15 cellular contexts compared by ENCODE assay signal in genomic region chr15:66921319-66921718, GRCh38.
A peak's percentile ranks its signal among the peaks of the same experiment; 100 is the strongest.
DNase-seq lines count a peak whose midpoint lies in the region; ATAC-seq and TF ChIP-seq lines count a peak whose summit lies in the region.
"Had no signal": no experiment of that assay in that cellular context is flagged by ENCODE, and none has a peak within 500 bp of the region (broad histone marks: within the 10 kb centered on the region; RNA-seq: fewer than 3 reads in every experiment).

No MANE protein-coding gene starts in this region.

- H3K4me1 ChIP-seq in OCI-LY7 (ENCODE audit: insufficient read depth, low read length, poor library complexity, severe bottlenecking) (peaks cover 13% of the 10 kb centered on the region), sigmoid colon (peaks cover 0 to 14% (median 6%) of the 10 kb centered on the region in 4 donors), neural progenitor cell (no peaks in the 10 kb centered on the region)
- H3K4me1 ChIP-seq: gastrocnemius medialis had no signal

- H3K27me3 Mint-ChIP-seq in activated CD4-positive, alpha-beta memory T cell treated with anti-CD3 and anti-CD28 coated beads for 36 hours = peaks cover 9% of the 10 kb centered on the region
- peaks cover 22% of the 10 kb centered on the region for H3K27me3 Mint-ChIP-seq in activated T-helper 1 cell treated with anti-CD3 and anti-CD28 coated beads, Interleukin-12 subunit alpha, Interleukin-12 subunit beta, Interleukin-2, Interleukin-4 antibody, amounts not matched to agents 30 ng/mL and 10 ng/mL and 1 ng/mL, durations not matched to agents 14 hours and 24 hours and 36 hours (ENCODE audit: insufficient read depth)
- peaks cover 15% of the 10 kb centered on the region for H3K27me3 Mint-ChIP-seq in neural progenitor cell (ENCODE audit: insufficient read depth, low read depth)

- no peaks in the 10 kb centered on the region for H3K27me3 ChIP-seq in sigmoid colon
- no peaks in the 10 kb centered on the region for H3K27me3 ChIP-seq in neural progenitor cell

- no peak for TF ChIP-seq EP300 in Ishikawa (IDR thresholded peaks at IDR 0.05; ENCODE audit: borderline replicate concordance)
- no peak for TF ChIP-seq EP300 in sigmoid colon (IDR thresholded peaks at IDR 0.05)

- CTCF ChIA-PET in OCI-LY7 (lab: Charles Lee; ENCODE audit: unreplicated experiment) = no interaction called here
- CTCF ChIA-PET in activated CD4-positive, alpha-beta memory T cell treated with anti-CD3 and anti-CD28 coated beads for 36 hours (lab: Charles Lee) = interaction anchor here (1.2 kb wide), 1 partner anchor 17 kb away, joined by 3 read pairs; no protein-coding TSS in a partner anchor

- H3K36me3 Mint-ChIP-seq in activated CD4-positive, alpha-beta memory T cell treated with anti-CD3 and anti-CD28 coated beads for 36 hours = peaks cover 1% of the 10 kb centered on the region
- H3K36me3 Mint-ChIP-seq in activated T-helper 1 cell treated with anti-CD3 and anti-CD28 coated beads, Interleukin-12 subunit alpha, Interleukin-12 subunit beta, Interleukin-2, Interleukin-4 antibody, amounts not matched to agents 30 ng/mL and 10 ng/mL and 1 ng/mL, durations not matched to agents 14 hours and 24 hours and 36 hours (ENCODE audit: low read depth) = peaks cover 3% of the 10 kb centered on the region
- H3K36me3 Mint-ChIP-seq in neural progenitor cell = no peaks in the 10 kb centered on the region
- H3K36me3 Mint-ChIP-seq: CD8-positive, alpha-beta T cell had no signal

- H3K4me2 ChIP-seq in OCI-LY7 (ENCODE audit: low read length) (no peak overlapping the region), neural progenitor cell (no peak overlapping the region)

- peaks cover 6% of the 10 kb centered on the region for H3K4me1 Mint-ChIP-seq in activated CD4-positive, alpha-beta memory T cell treated with anti-CD3 and anti-CD28 coated beads for 36 hours (ENCODE audit: low read depth)
- H3K4me1 Mint-ChIP-seq in activated T-helper 1 cell treated with anti-CD3 and anti-CD28 coated beads, Interleukin-12 subunit alpha, Interleukin-12 subunit beta, Interleukin-2, Interleukin-4 antibody, amounts not matched to agents 30 ng/mL and 10 ng/mL and 1 ng/mL, durations not matched to agents 14 hours and 24 hours and 36 hours (ENCODE audit: low read depth) = peaks cover 11% of the 10 kb centered on the region
- peaks cover 11% of the 10 kb centered on the region for H3K4me1 Mint-ChIP-seq in neural progenitor cell

- peaks cover 19% of the 10 kb centered on the region for H3K9me3 Mint-ChIP-seq in activated CD4-positive, alpha-beta memory T cell treated with anti-CD3 and anti-CD28 coated beads for 36 hours
- H3K9me3 Mint-ChIP-seq in activated T-helper 1 cell treated with anti-CD3 and anti-CD28 coated beads, Interleukin-12 subunit alpha, Interleukin-12 subunit beta, Interleukin-2, Interleukin-4 antibody, amounts not matched to agents 30 ng/mL and 10 ng/mL and 1 ng/mL, durations not matched to agents 14 hours and 24 hours and 36 hours = peaks cover 26% of the 10 kb centered on the region
- H3K9me3 Mint-ChIP-seq in neural progenitor cell = peaks cover 13% of the 10 kb centered on the region

- DNase-seq in OCI-LY7 (ENCODE audit: low spot score) (peak; percentile 31), cardiac septum (ENCODE audit: low spot score) (peak; percentile 76), sigmoid colon (peak; percentile 63), neural progenitor cell (ENCODE audit: low spot score) (no peak)
- DNase-seq in activated CD4-positive, alpha-beta memory T cell treated with anti-CD3 and anti-CD28 coated beads for 36 hours = no peak
- no peak for DNase-seq in activated T-helper 1 cell treated with anti-CD3 and anti-CD28 coated beads, Interleukin-12 subunit alpha, Interleukin-12 subunit beta, Interleukin-2, Interleukin-4 antibody, amounts not matched to agents 30 ng/mL and 10 ng/mL and 1 ng/mL, durations not matched to agents 14 hours and 24 hours and 36 hours (ENCODE audit: low spot score)
- DNase-seq: activated CD4-positive, alpha-beta T cell treated with anti-CD3 and anti-CD28 coated beads for 1 hour; activated naive CD4-positive, alpha-beta T cell treated with anti-CD3 and anti-CD28 coated beads, Interleukin-2, amount 50 U/mL, for 16 hours; CD8-positive, alpha-beta T cell; endodermal cell; NCI-H2081 treated with DMSO at 0.1 percent for 48 hours; stimulated activated CD4-positive, alpha-beta T cell treated with anti-CD3 and anti-CD28 coated beads, Interleukin-1b, Interleukin-23, amount 100 ng/mL, for 48 hours had no signal

- H3K9me3 ChIP-seq in OCI-LY7 (ENCODE audit: low read length) (peaks cover 22% of the 10 kb centered on the region; the same call in 1 of the 2 replicates), sigmoid colon (peaks cover 0 to 4% (median 0%) of the 10 kb centered on the region in 4 donors), neural progenitor cell (ENCODE audit: low read depth) (no peaks in the 10 kb centered on the region)
- H3K9me3 ChIP-seq: gastrocnemius medialis had no signal

- H3K27ac Mint-ChIP-seq in activated CD4-positive, alpha-beta memory T cell treated with anti-CD3 and anti-CD28 coated beads for 36 hours = no peak overlapping the region
- no peak overlapping the region for H3K27ac Mint-ChIP-seq in activated T-helper 1 cell treated with anti-CD3 and anti-CD28 coated beads, Interleukin-12 subunit alpha, Interleukin-12 subunit beta, Interleukin-2, Interleukin-4 antibody, amounts not matched to agents 30 ng/mL and 10 ng/mL and 1 ng/mL, durations not matched to agents 14 hours and 24 hours and 36 hours
- H3K27ac Mint-ChIP-seq in neural progenitor cell = no peak overlapping the region
- H3K27ac Mint-ChIP-seq: CD8-positive, alpha-beta T cell; endodermal cell had no signal

- TF ChIP-seq POLR2A in sigmoid colon (IDR thresholded peaks at IDR 0.05) = no peak

- WGBS in sigmoid colon, 2 donors = 22 to 29% methylated on average over 6 of the region's 6 CpGs

- no peak for ATAC-seq in GM21576 (IDR thresholded peaks at IDR 0.05; ENCODE audit: unreplicated experiment)
- ATAC-seq: CD8-positive, alpha-beta T cell; gastrocnemius medialis had no signal

- POLR2A ChIA-PET in OCI-LY7 (lab: Charles Lee) = interaction anchor here (1.0 kb wide), 1 partner anchor 10 kb away, joined by 4 read pairs; no protein-coding TSS in a partner anchor
- POLR2A ChIA-PET in activated CD4-positive, alpha-beta memory T cell treated with anti-CD3 and anti-CD28 coated beads for 36 hours (lab: Charles Lee) = no interaction called here

- no peaks in the 10 kb centered on the region for H3F3A ChIP-seq in neural progenitor cell (ENCODE audit: low read depth)

- H3K27ac ChIP-seq in OCI-LY7 (ENCODE audit: low read depth, low read length, poor library complexity, severe bottlenecking) = no peak overlapping the region
- H3K27ac ChIP-seq in sigmoid colon = no peak overlapping the region
- no peak overlapping the region for H3K27ac ChIP-seq in neural progenitor cell
- H3K27ac ChIP-seq: gastrocnemius medialis had no signal

- H3K36me3 ChIP-seq in OCI-LY7 (ENCODE audit: insufficient read depth, low read length) (no peaks in the 10 kb centered on the region), sigmoid colon (no peaks in the 10 kb centered on the region), neural progenitor cell (no peaks in the 10 kb centered on the region)
- H3K36me3 ChIP-seq: gastrocnemius medialis had no signal

- no peak overlapping the region for H2AFZ ChIP-seq in OCI-LY7 (ENCODE audit: low read length)
- no peak overlapping the region for H2AFZ ChIP-seq in neural progenitor cell (replicated peaks)

- TF ChIP-seq CTCF in OCI-LY7 (conservative IDR thresholded peaks at IDR 0.05; ENCODE audit: low read length) (no peak), sigmoid colon (IDR thresholded peaks at IDR 0.05) (no peak), neural progenitor cell (IDR thresholded peaks at IDR 0.05) (no peak)

- no peak overlapping the region for H3K4me3 ChIP-seq in OCI-LY7 (ENCODE audit: low read depth, low read length, poor library complexity, severe bottlenecking)
- no peak overlapping the region for H3K4me3 ChIP-seq in sigmoid colon
- H3K4me3 ChIP-seq in neural progenitor cell = no peak overlapping the region
- H3K4me3 ChIP-seq: gastrocnemius medialis had no signal

- intact Hi-C loops in OCI-LY7 (cut with micrococcal nuclease; ENCODE audit: unreplicated experiment) (no loop called here), cardiac septum (cut with DNase I) (no loop called here), sigmoid colon (cut with DNase I) (no loop called here)
- intact Hi-C loops in activated CD4-positive, alpha-beta memory T cell treated with anti-CD3 and anti-CD28 coated beads for 36 hours (cut with micrococcal nuclease) = no loop called here
- intact Hi-C loops in activated T-helper 1 cell treated with anti-CD3 and anti-CD28 coated beads, Interleukin-12 subunit alpha, Interleukin-12 subunit beta, Interleukin-2, Interleukin-4 antibody, amounts not matched to agents 30 ng/mL and 10 ng/mL and 1 ng/mL, durations not matched to agents 14 hours and 24 hours and 36 hours (cut with micrococcal nuclease) = no loop called here

- no peak overlapping the region for H3K4me3 Mint-ChIP-seq in activated CD4-positive, alpha-beta memory T cell treated with anti-CD3 and anti-CD28 coated beads for 36 hours
- H3K4me3 Mint-ChIP-seq in activated T-helper 1 cell treated with anti-CD3 and anti-CD28 coated beads, Interleukin-12 subunit alpha, Interleukin-12 subunit beta, Interleukin-2, Interleukin-4 antibody, amounts not matched to agents 30 ng/mL and 10 ng/mL and 1 ng/mL, durations not matched to agents 14 hours and 24 hours and 36 hours = no peak overlapping the region
- H3K4me3 Mint-ChIP-seq in neural progenitor cell = no peak overlapping the region
- H3K4me3 Mint-ChIP-seq: CD8-positive, alpha-beta T cell; endodermal cell had no signal

- H3K79me2 ChIP-seq in OCI-LY7 (ENCODE audit: insufficient read depth, low read depth, low read length) = no peaks in the 10 kb centered on the region
- no peaks in the 10 kb centered on the region for H3K79me2 ChIP-seq in neural progenitor cell (ENCODE audit: low read depth)

- H4K20me1 ChIP-seq in OCI-LY7 (ENCODE audit: insufficient read depth, low read length) = no peaks in the 10 kb centered on the region
- no peaks in the 10 kb centered on the region for H4K20me1 ChIP-seq in neural progenitor cell (ENCODE audit: low read depth)

- H3K9me2 ChIP-seq in OCI-LY7 (ENCODE audit: insufficient read depth, low read length) = no peaks in the 10 kb centered on the region

- TF ChIP-seq RAD21 in Ishikawa (IDR thresholded peaks at IDR 0.05; ENCODE audit: low read depth) = no peak

- no TSS peak for BruUV-seq in OCI-LY7 (replicated peaks; lab: Mats Ljungman, UMichigan)

- H3K9ac ChIP-seq in neural progenitor cell = no peak overlapping the region

TF ChIP-seq in Ishikawa, 13 proteins besides CTCF, POLR2A, EP300 and RAD21:
- TF ChIP-seq NFIC (IDR thresholded peaks at IDR 0.05) (peak; percentile 30), ZBTB7A (IDR thresholded peaks at IDR 0.05; ENCODE audit: low read depth) (no peak)

Comparison
In these comparisons a context has a peak if more than half of its experiments do, and no peak if none do; other contexts are left out.
1. DNase-seq: peak in OCI-LY7 (single experiment), cardiac septum (single experiment) and sigmoid colon (single experiment); none in activated CD4-positive, alpha-beta memory T cell treated with anti-CD3 and anti-CD28 coated beads for 36 hours (single experiment), activated T-helper 1 cell treated with anti-CD3 and anti-CD28 coated beads, Interleukin-12 subunit alpha, Interleukin-12 subunit beta, Interleukin-2, Interleukin-4 antibody, amounts not matched to agents 30 ng/mL and 10 ng/mL and 1 ng/mL, durations not matched to agents 14 hours and 24 hours and 36 hours (single experiment) and neural progenitor cell (single experiment).